Comparison of ENCODE assay signal across 7 cellular contexts in the genomic region with DNA sequence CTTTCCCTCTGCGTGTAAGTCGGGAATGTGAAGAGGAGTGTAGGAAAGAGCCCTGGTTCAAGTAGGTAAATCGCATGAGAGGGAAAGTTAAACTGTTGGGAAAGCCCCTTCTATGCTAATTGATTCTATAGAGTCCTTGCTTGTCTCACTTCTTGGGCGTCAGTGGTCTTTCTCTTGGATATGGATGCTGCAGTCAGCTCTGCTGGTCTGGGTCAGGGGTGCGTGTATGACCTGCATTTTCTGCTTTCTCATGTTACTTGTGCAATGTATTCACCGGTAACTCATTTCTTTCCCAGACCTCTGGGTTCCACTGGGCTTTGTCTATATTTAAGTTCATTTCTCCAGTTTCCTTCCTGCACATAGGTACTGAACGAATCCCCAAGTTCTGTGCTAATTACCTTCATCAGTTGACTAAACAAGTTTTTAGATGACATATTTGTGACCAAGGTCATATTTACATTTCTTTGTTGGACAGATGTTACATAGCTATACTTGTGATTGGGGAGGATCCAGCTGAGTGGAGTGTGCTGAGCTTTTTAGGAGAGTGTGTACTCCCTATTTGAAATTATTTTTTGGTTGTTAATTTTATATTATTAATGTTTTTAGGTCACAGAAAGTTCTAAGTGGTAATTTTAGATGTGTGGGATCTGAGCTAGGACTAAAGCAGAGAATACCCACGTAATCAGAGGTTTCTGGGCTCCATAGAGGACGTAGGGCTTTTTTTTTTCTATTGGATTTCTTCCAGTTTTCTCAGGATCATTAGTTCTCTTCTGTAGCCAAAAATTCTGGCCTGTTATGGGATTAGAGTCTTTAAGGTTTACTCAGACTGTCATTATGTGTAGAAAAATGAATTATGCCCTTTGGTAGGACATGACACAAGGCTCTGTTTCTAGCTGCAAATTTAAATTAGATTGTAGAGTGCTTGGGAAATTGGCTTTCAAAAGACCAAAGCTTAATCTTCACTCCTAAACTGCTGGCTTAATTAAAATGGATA. TPM values are rescaled to one million over a fixed set of nuclear protein-coding genes. Genes with fewer than 3 reads are reported as not detected.
DNase-seq lines count a peak whose midpoint lies in the region; ATAC-seq and TF ChIP-seq lines count a peak whose summit lies in the region.

No MANE protein-coding gene starts in this region.

- H3K79me2 ChIP-seq in KMS-11 (ENCODE audit: insufficient read depth, low read depth) (peaks cover 84% of the 10 kb centered on the region), parathyroid adenoma (peaks cover 36% of the 10 kb centered on the region)

- H3K4me2 ChIP-seq in KMS-11, result peak overlapping the region; percentile 92
- H3K4me2 ChIP-seq in parathyroid adenoma (ENCODE audit: low read length), result peak overlapping the region; percentile 97

- peaks cover 63% of the 10 kb centered on the region for H3K4me1 Mint-ChIP-seq in activated CD4-positive, alpha-beta memory T cell treated with anti-CD3 and anti-CD28 coated beads, Interleukin-2, amount 10 ng/mL, durations not matched to agents 7 days and 5 days

- H3K9me3 ChIP-seq in parathyroid adenoma (ENCODE audit: control insufficient read depth, low read length), result no peaks in the 10 kb centered on the region

- H3K4me1 ChIP-seq in KMS-11 (ENCODE audit: low read depth, poor library complexity, severe bottlenecking), result peaks cover 60% of the 10 kb centered on the region
- H3K4me1 ChIP-seq in parathyroid adenoma, result peaks cover 23% of the 10 kb centered on the region

- no peaks in the 10 kb centered on the region for H3K27me3 Mint-ChIP-seq in activated CD4-positive, alpha-beta memory T cell treated with anti-CD3 and anti-CD28 coated beads, Interleukin-2, amount 10 ng/mL, durations not matched to agents 7 days and 5 days

- peak overlapping the region; percentile 96 for H3K27ac ChIP-seq in KMS-11
- H3K27ac ChIP-seq in parathyroid adenoma, result peak overlapping the region; percentile 95

- peaks cover 40% of the 10 kb centered on the region for H4K20me1 ChIP-seq in KMS-11 (ENCODE audit: insufficient read depth)

- no peaks in the 10 kb centered on the region for H3K27me3 ChIP-seq in KMS-11 (ENCODE audit: insufficient read depth, low read depth)
- H3K27me3 ChIP-seq in parathyroid adenoma (ENCODE audit: control insufficient read depth, insufficient read depth, low read length), result no peaks in the 10 kb centered on the region

- no peak for TF ChIP-seq CTCF in KMS-11 (conservative IDR thresholded peaks at IDR 0.05; ENCODE audit: low read depth, low read length)
- TF ChIP-seq CTCF in parathyroid adenoma (IDR thresholded peaks at IDR 0.05), result no peak

- POLR2A ChIA-PET in activated CD4-positive, alpha-beta memory T cell treated with anti-CD3 and anti-CD28 coated beads, Interleukin-2, amount 10 ng/mL, durations not matched to agents 7 days and 5 days (lab: Charles Lee), result interaction anchor here (0.9 to 10.7 kb wide), 11 partner anchors 11 to 394 kb away, joined by 3 to 257 read pairs (median 7); a partner anchor contains a TSS

- ATAC-seq in HG03097 (IDR thresholded peaks at IDR 0.05; ENCODE audit: low FRiP score, unreplicated experiment), result no peak

- H3K27ac Mint-ChIP-seq in activated CD4-positive, alpha-beta memory T cell treated with anti-CD3 and anti-CD28 coated beads, Interleukin-2, amount 10 ng/mL, durations not matched to agents 7 days and 5 days, result peak overlapping the region; percentile 99

- H3K36me3 ChIP-seq in KMS-11 (ENCODE audit: insufficient read depth) (0 out of 2 replicates have a peak, but pooled peaks cover 4% of the 10 kb centered on the region), parathyroid adenoma (ENCODE audit: control insufficient read depth, insufficient read depth, low read length) (no peaks in the 10 kb centered on the region)

- CTCF ChIA-PET in activated CD4-positive, alpha-beta memory T cell treated with anti-CD3 and anti-CD28 coated beads, Interleukin-2, amount 10 ng/mL, durations not matched to agents 7 days and 5 days (lab: Charles Lee), result interaction anchor here (0.7 to 2.3 kb wide), 9 partner anchors 12 to 394 kb away, joined by 3 to 10 read pairs (median 4); a partner anchor contains a TSS

- peaks cover 41% of the 10 kb centered on the region for H3K36me3 Mint-ChIP-seq in activated CD4-positive, alpha-beta memory T cell treated with anti-CD3 and anti-CD28 coated beads, Interleukin-2, amount 10 ng/mL, durations not matched to agents 7 days and 5 days (ENCODE audit: low read depth)

- H3K9me3 Mint-ChIP-seq in activated CD4-positive, alpha-beta memory T cell treated with anti-CD3 and anti-CD28 coated beads, Interleukin-2, amount 10 ng/mL, durations not matched to agents 7 days and 5 days, result no peaks in the 10 kb centered on the region

- DNase-seq in activated CD4-positive, alpha-beta memory T cell treated with anti-CD3 and anti-CD28 coated beads, Interleukin-2, amount 10 ng/mL, durations not matched to agents 7 days and 5 days, result peak; percentile 27
- DNase-seq in fibroblast of peridontal ligament (ENCODE audit: extremely low read depth), result peak; percentile 66
- DNase-seq in iPS-NIHi7 (ENCODE audit: extremely low spot score), result no peak

- H2AFZ ChIP-seq in KMS-11 (ENCODE audit: low read depth), result no peak overlapping the region
- H2AFZ ChIP-seq in parathyroid adenoma, result no peak overlapping the region

- peak overlapping the region; percentile 100 for H3K4me3 Mint-ChIP-seq in activated CD4-positive, alpha-beta memory T cell treated with anti-CD3 and anti-CD28 coated beads, Interleukin-2, amount 10 ng/mL, durations not matched to agents 7 days and 5 days

- H3K4me3 ChIP-seq in GM08714 (ENCODE audit: low read length) (peak overlapping the region; percentile 97), KMS-11 (IDR thresholded peaks at IDR 0.05; ENCODE audit: insufficient read depth, low read depth, low read length) (peak overlapping the region; percentile 82), parathyroid adenoma (ENCODE audit: low read depth, low read length) (peak overlapping the region; percentile 80)

- H3K9ac ChIP-seq in KMS-11, result peak overlapping the region; percentile 94
- no peak overlapping the region for H3K9ac ChIP-seq in parathyroid adenoma

RNA-seq across cellular contexts. Expression of a gene that starts 1.6 kb away (rescaled TPM):
- 100 to 1,000 TPM; 110 to 111 TPM for total RNA-seq in activated CD4-positive, alpha-beta memory T cell treated with anti-CD3 and anti-CD28 coated beads, Interleukin-2, amount 10 ng/mL, durations not matched to agents 7 days and 5 days

RNA-seq across cellular contexts. Expression of a gene that starts 36.2 kb away (rescaled TPM):
- total RNA-seq in activated CD4-positive, alpha-beta memory T cell treated with anti-CD3 and anti-CD28 coated beads, Interleukin-2, amount 10 ng/mL, durations not matched to agents 7 days and 5 days, result 10 to 100 TPM; 44.3 to 47.2 TPM
